20 cellular contexts compared by ENCODE assay signal in genomic region chr2:55604027-55604565, GRCh38. TPM values are rescaled to one million over a fixed set of nuclear protein-coding genes. Genes with fewer than 3 reads are reported as not detected.
DNase-seq lines count a peak whose midpoint lies in the region; ATAC-seq and TF ChIP-seq lines count a peak whose summit lies in the region.
"Had no signal": no experiment of that assay in that cellular context is flagged by ENCODE, and none has a peak within 500 bp of the region (broad histone marks: within the 10 kb centered on the region; RNA-seq: fewer than 3 reads in every experiment).

No MANE protein-coding gene starts in this region.

- no peak overlapping the region for H3K4me3 ChIP-seq in ascending aorta
- no peak overlapping the region for H3K4me3 ChIP-seq in fibroblast of villous mesenchyme (ENCODE audit: low read depth, low read length)
- H3K4me3 ChIP-seq in effector memory CD4-positive, alpha-beta T cell (ENCODE audit: insufficient read depth, low read depth, low read length, poor library complexity, severe bottlenecking) = no peak overlapping the region
- H3K4me3 ChIP-seq in dorsolateral prefrontal cortex = no peak overlapping the region
- H3K4me3 ChIP-seq: esophagus squamous epithelium, GM23338, left lung, Peyer's patch had no signal

- POLR2A ChIA-PET in activated CD4-positive, alpha-beta memory T cell treated with anti-CD3 and anti-CD28 coated beads, Interleukin-2, amount 10 ng/mL, durations not matched to agents 7 days and 5 days (lab: Charles Lee) = interaction anchor here (0.7 to 3.2 kb wide), 3 partner anchors 13 to 85 kb away, joined by 3 to 16 read pairs (median 7); partner anchors contain the start of gene CFAP36

- ATAC-seq in stimulated activated effector memory CD8-positive, alpha-beta T cell treated with anti-CD3 and anti-CD28 coated beads, Interleukin-12 subunit alpha, Interleukin-12 subunit beta, amount 100 ng/mL, for 72 hours = no peak
- ATAC-seq: GM23338, left lung had no signal

- H3K27me3 Mint-ChIP-seq in activated naive CD4-positive, alpha-beta T cell treated with anti-CD3 and anti-CD28 coated beads, Interleukin-2, amount 50 U/mL, for 24 hours = no peaks in the 10 kb centered on the region
- H3K27me3 Mint-ChIP-seq in activated CD4-positive, alpha-beta memory T cell treated with anti-CD3 and anti-CD28 coated beads, Interleukin-2, amount 10 ng/mL, durations not matched to agents 7 days and 5 days = no peaks in the 10 kb centered on the region

- H3K36me3 Mint-ChIP-seq in activated naive CD4-positive, alpha-beta T cell treated with anti-CD3 and anti-CD28 coated beads, Interleukin-2, amount 50 U/mL, for 24 hours = peaks cover 12% of the 10 kb centered on the region
- H3K36me3 Mint-ChIP-seq in stimulated activated effector memory CD8-positive, alpha-beta T cell treated with anti-CD3 and anti-CD28 coated beads, Interleukin-12 subunit alpha, Interleukin-12 subunit beta, amount 100 ng/mL, for 72 hours = peaks cover 92% of the 10 kb centered on the region
- H3K36me3 Mint-ChIP-seq in activated CD4-positive, alpha-beta memory T cell treated with anti-CD3 and anti-CD28 coated beads, Interleukin-2, amount 10 ng/mL, durations not matched to agents 7 days and 5 days (ENCODE audit: low read depth) = peaks cover 40% of the 10 kb centered on the region

- peaks cover 0 to under 1% of the 10 kb centered on the region in 2 donors for H3K36me3 ChIP-seq in ascending aorta
- H3K36me3 ChIP-seq in effector memory CD4-positive, alpha-beta T cell (ENCODE audit: control insufficient read depth, insufficient read depth, low read length) = peaks cover 15% of the 10 kb centered on the region

- H3K27ac Mint-ChIP-seq in activated naive CD4-positive, alpha-beta T cell treated with anti-CD3 and anti-CD28 coated beads, Interleukin-2, amount 50 U/mL, for 24 hours = peak overlapping the region; percentile 75
- peak overlapping the region; percentile 61 for H3K27ac Mint-ChIP-seq in stimulated activated effector memory CD8-positive, alpha-beta T cell treated with anti-CD3 and anti-CD28 coated beads, Interleukin-12 subunit alpha, Interleukin-12 subunit beta, amount 100 ng/mL, for 72 hours
- no peak overlapping the region for H3K27ac Mint-ChIP-seq in activated CD4-positive, alpha-beta memory T cell treated with anti-CD3 and anti-CD28 coated beads, Interleukin-2, amount 10 ng/mL, durations not matched to agents 7 days and 5 days
- H3K27ac Mint-ChIP-seq: activated T-helper 2 cell treated with anti-CD3 and anti-CD28 coated beads, Interferon-gamma antibody, Interleukin-2, Interleukin-4, amounts not matched to agents 10 μg/mL and 5 μg/mL and 100 μg/mL, durations not matched to agents 14 hours and 24 hours and 36 hours; GM23338; nephron progenitor cell had no signal

- no peaks in the 10 kb centered on the region for H3K9me3 ChIP-seq in ascending aorta
- H3K9me3 ChIP-seq in effector memory CD4-positive, alpha-beta T cell (ENCODE audit: control insufficient read depth, low read length) = no peaks in the 10 kb centered on the region
- H3K9me3 ChIP-seq: esophagus squamous epithelium, left lung, Peyer's patch had no signal

- H3K4me3 Mint-ChIP-seq in activated naive CD4-positive, alpha-beta T cell treated with anti-CD3 and anti-CD28 coated beads, Interleukin-2, amount 50 U/mL, for 24 hours = peak overlapping the region; percentile 15
- H3K4me3 Mint-ChIP-seq in stimulated activated effector memory CD8-positive, alpha-beta T cell treated with anti-CD3 and anti-CD28 coated beads, Interleukin-12 subunit alpha, Interleukin-12 subunit beta, amount 100 ng/mL, for 72 hours = no peak overlapping the region
- no peak overlapping the region for H3K4me3 Mint-ChIP-seq in activated CD4-positive, alpha-beta memory T cell treated with anti-CD3 and anti-CD28 coated beads, Interleukin-2, amount 10 ng/mL, durations not matched to agents 7 days and 5 days
- H3K4me3 Mint-ChIP-seq: GM23338, nephron progenitor cell had no signal

- CTCF ChIA-PET in activated CD4-positive, alpha-beta memory T cell treated with anti-CD3 and anti-CD28 coated beads, Interleukin-2, amount 10 ng/mL, durations not matched to agents 7 days and 5 days (lab: Charles Lee) = interaction anchor here (0.8 to 1.3 kb wide), 4 partner anchors 13 to 75 kb away, joined by 3 read pairs; no protein-coding TSS in a partner anchor

- peak overlapping the region; percentile 4 to 66 for H3K27ac ChIP-seq in ascending aorta
- no peak overlapping the region for H3K27ac ChIP-seq in effector memory CD4-positive, alpha-beta T cell (ENCODE audit: insufficient read depth, low read length, poor library complexity, severe bottlenecking)
- H3K27ac ChIP-seq in dorsolateral prefrontal cortex = no peak overlapping the region
- H3K27ac ChIP-seq: esophagus squamous epithelium, KMS-11, left lung, Peyer's patch had no signal

- intact Hi-C loops in ascending aorta (cut with DNase I) (no loop called here), dorsolateral prefrontal cortex (cut with DNase I) (no loop called here)

- peaks cover 3 to 9% of the 10 kb centered on the region in 2 donors for H3K4me1 ChIP-seq in ascending aorta
- H3K4me1 ChIP-seq in effector memory CD4-positive, alpha-beta T cell (ENCODE audit: control insufficient read depth, insufficient read depth, low read length, poor library complexity, severe bottlenecking) = peaks cover 8% of the 10 kb centered on the region

- peaks cover 76% of the 10 kb centered on the region for H3K4me1 Mint-ChIP-seq in activated naive CD4-positive, alpha-beta T cell treated with anti-CD3 and anti-CD28 coated beads, Interleukin-2, amount 50 U/mL, for 24 hours
- H3K4me1 Mint-ChIP-seq in stimulated activated effector memory CD8-positive, alpha-beta T cell treated with anti-CD3 and anti-CD28 coated beads, Interleukin-12 subunit alpha, Interleukin-12 subunit beta, amount 100 ng/mL, for 72 hours = peaks cover 47% of the 10 kb centered on the region
- peaks cover 22% of the 10 kb centered on the region for H3K4me1 Mint-ChIP-seq in activated CD4-positive, alpha-beta memory T cell treated with anti-CD3 and anti-CD28 coated beads, Interleukin-2, amount 10 ng/mL, durations not matched to agents 7 days and 5 days
- H3K4me1 Mint-ChIP-seq: GM23338, nephron progenitor cell had no signal

- TF ChIP-seq CTCF in ascending aorta (IDR thresholded peaks at IDR 0.05) (no peak), fibroblast of villous mesenchyme (IDR thresholded peaks at IDR 0.05; ENCODE audit: insufficient read depth, low read depth, low read length) (no peak), dorsolateral prefrontal cortex (IDR thresholded peaks at IDR 0.05 in 54 of 56, conservative IDR thresholded peaks at IDR 0.05 in 2 of 56; ENCODE audit: low read depth in 1 of 56, partially characterized antibody in 56 of 56) (no peak)

- no peak for DNase-seq in activated naive CD4-positive, alpha-beta T cell treated with anti-CD3 and anti-CD28 coated beads, Interleukin-2, amount 50 U/mL, for 16 hours
- DNase-seq in ascending aorta (ENCODE audit: low spot score in 2 of 2) (no peak), fibroblast of villous mesenchyme (ENCODE audit: low read depth) (peak; percentile 40), dorsolateral prefrontal cortex (no peak)
- no peak for DNase-seq in stimulated activated effector memory CD8-positive, alpha-beta T cell treated with anti-CD3 and anti-CD28 coated beads, Interleukin-12 subunit alpha, Interleukin-12 subunit beta, amount 100 ng/mL, for 72 hours (ENCODE audit: low spot score in 2 of 2)
- no peak for DNase-seq in effector memory CD4-positive, alpha-beta T cell
- no peak for DNase-seq in activated CD4-positive, alpha-beta memory T cell treated with anti-CD3 and anti-CD28 coated beads, Interleukin-2, amount 10 ng/mL, durations not matched to agents 7 days and 5 days
- DNase-seq: ACHN; aorta; esophagus squamous epithelium; left lung; NCI-H2171 treated with DMSO at 0.1 percent for 48 hours; NCI-H774; nephron progenitor cell; Peyer's patch; stimulated activated naive CD4-positive, alpha-beta T cell treated with Interleukin-2 at 50 U/mL for 16 hours had no signal

- H3K9me3 Mint-ChIP-seq in activated naive CD4-positive, alpha-beta T cell treated with anti-CD3 and anti-CD28 coated beads, Interleukin-2, amount 50 U/mL, for 24 hours = no peaks in the 10 kb centered on the region
- H3K9me3 Mint-ChIP-seq in stimulated activated effector memory CD8-positive, alpha-beta T cell treated with anti-CD3 and anti-CD28 coated beads, Interleukin-12 subunit alpha, Interleukin-12 subunit beta, amount 100 ng/mL, for 72 hours = no peaks in the 10 kb centered on the region
- no peaks in the 10 kb centered on the region for H3K9me3 Mint-ChIP-seq in activated CD4-positive, alpha-beta memory T cell treated with anti-CD3 and anti-CD28 coated beads, Interleukin-2, amount 10 ng/mL, durations not matched to agents 7 days and 5 days
- H3K9me3 Mint-ChIP-seq: activated T-helper 2 cell treated with anti-CD3 and anti-CD28 coated beads, Interferon-gamma antibody, Interleukin-2, Interleukin-4, amounts not matched to agents 10 μg/mL and 5 μg/mL and 100 μg/mL, durations not matched to agents 14 hours and 24 hours and 36 hours; GM23338; nephron progenitor cell had no signal

- no peaks in the 10 kb centered on the region for H3K27me3 ChIP-seq in ascending aorta
- no peaks in the 10 kb centered on the region for H3K27me3 ChIP-seq in effector memory CD4-positive, alpha-beta T cell (replicated peaks; ENCODE audit: control insufficient read depth, insufficient read depth, low read length, poor library complexity, severe bottlenecking)
- no peaks in the 10 kb centered on the region for H3K27me3 ChIP-seq in dorsolateral prefrontal cortex
- H3K27me3 ChIP-seq: esophagus squamous epithelium, left lung, Peyer's patch had no signal

RNA-seq across cellular contexts. Expression of gene PPP4R3B, which starts 13.3 kb away (rescaled TPM):
- total RNA-seq in ascending aorta (18.2 TPM), fibroblast of villous mesenchyme (34.1 and 47.5 TPM in 2 replicates), dorsolateral prefrontal cortex (10 to 100 TPM; 46.1 to 75.8 (median 59.3) TPM)
- total RNA-seq in activated CD4-positive, alpha-beta memory T cell treated with anti-CD3 and anti-CD28 coated beads, Interleukin-2, amount 10 ng/mL, durations not matched to agents 7 days and 5 days = 10 to 100 TPM; 70.7 to 75.4 TPM

Comparison
In these comparisons a context has a peak if more than half of its experiments do, and no peak if none do; other contexts are left out.
1. H3K27ac ChIP-seq: peak in ascending aorta (2 of 2); none in effector memory CD4-positive, alpha-beta T cell (single experiment) and dorsolateral prefrontal cortex (0 of 59).